Comparison of ENCODE assay signal across 9 cellular contexts in the genomic region with DNA sequence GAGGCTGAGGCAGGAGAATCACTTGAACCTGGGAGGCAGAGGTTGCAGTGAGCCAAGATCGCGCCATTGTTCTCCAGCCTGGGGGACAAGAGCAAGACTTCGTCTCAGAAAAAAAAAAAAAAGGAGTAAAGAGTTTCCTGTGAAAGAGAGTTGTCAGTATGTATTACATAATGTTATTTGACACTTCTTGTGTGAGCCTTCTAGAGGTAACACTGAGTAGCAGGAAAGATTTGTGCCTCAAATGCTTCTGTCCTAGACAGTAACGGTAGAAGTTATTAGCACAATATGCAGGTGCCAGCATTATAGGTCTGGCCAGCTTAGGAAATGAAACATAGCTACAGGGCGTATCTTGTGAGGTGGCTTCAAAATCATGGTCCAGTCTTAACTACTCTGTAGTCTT.
DNase-seq lines count a peak whose midpoint lies in the region; ATAC-seq, FAIRE-seq and TF ChIP-seq lines count a peak whose summit lies in the region.
"Had no signal": no experiment of that assay in that cellular context is flagged by ENCODE, and none has a peak within 500 bp of the region (broad histone marks: within the 10 kb centered on the region; RNA-seq: fewer than 3 reads in every experiment).

No MANE protein-coding gene starts in this region.

- POLR2A ChIA-PET in HEK293 (lab: Yijun Ruan, JAX): interaction anchor here (0.6 kb wide), 1 partner anchor 67 kb away, joined by 3 read pairs; no protein-coding TSS in a partner anchor

- H3K4me1 ChIP-seq in HEK293 (ENCODE audit: control insufficient read depth, insufficient read depth, low read length): peaks cover 16% of the 10 kb centered on the region

- H3K4me3 Mint-ChIP-seq in memory B cell: no peak overlapping the region

- no peaks in the 10 kb centered on the region for H3K9me3 ChIP-seq in HEK293 (ENCODE audit: control insufficient read depth, insufficient read depth, low read depth, low read length)

- DNase-seq in D721Med (ENCODE audit: insufficient read length, low spot score): no peak
- DNase-seq in amniotic epithelial cell (ENCODE audit: low read depth): peak; percentile 48
- no peak for DNase-seq in memory B cell (ENCODE audit: low spot score in 2 of 2)
- no peak for DNase-seq in DMS153 treated with DMSO at 0.1 percent for 48 hours (lab: John Stamatoyannopoulos, UW; ENCODE audit: unreplicated experiment)
- DNase-seq: IMR-90, NCI-H526 treated with DMSO at 0.1 percent for 48 hours had no signal

- TF ChIP-seq CTCF in D721Med (IDR thresholded peaks at IDR 0.05; ENCODE audit: insufficient read depth, missing control alignments) (peak; percentile 33), HEK293 (tag by site-specific recombination; IDR thresholded peaks at IDR 0.05) (no peak)

- no peak for FAIRE-seq in D721Med (lab: Jason Lieb, UNC)

- CTCF ChIA-PET in HEK293 (lab: Yijun Ruan, JAX): interaction anchor here (0.6 kb wide), 1 partner anchor 16 kb away, joined by 4 read pairs; no protein-coding TSS in a partner anchor

- H3K36me3 Mint-ChIP-seq in memory B cell: peaks cover 9% of the 10 kb centered on the region

- peak overlapping the region; percentile 17; the same call in 1 of the 2 replicates for H3K27ac ChIP-seq in HEK293 (ENCODE audit: extremely low read depth, low read depth, low read length)

- H3K9me3 Mint-ChIP-seq in memory B cell: no peaks in the 10 kb centered on the region

- no peaks in the 10 kb centered on the region for H3K27me3 Mint-ChIP-seq in memory B cell

- ATAC-seq in memory B cell (ENCODE audit: low read depth): peak; percentile 78
- no peak for ATAC-seq in HG03354 (IDR thresholded peaks at IDR 0.05; ENCODE audit: poor library complexity, severe bottlenecking, unreplicated experiment)
- ATAC-seq in HG02840 (IDR thresholded peaks at IDR 0.05; ENCODE audit: low FRiP score, unreplicated experiment): no peak

- H3K4me1 Mint-ChIP-seq in memory B cell: peaks cover 17% of the 10 kb centered on the region

- no peak overlapping the region for H3K4me3 ChIP-seq in HEK293 (ENCODE audit: low read depth, low read length)

- no peak overlapping the region for H3K27ac Mint-ChIP-seq in memory B cell

- H3K36me3 ChIP-seq in HEK293 (ENCODE audit: control insufficient read depth in 2 of 2, insufficient read depth in 1 of 2, low read length in 2 of 2): peaks cover 3 to 38% of the 10 kb centered on the region in 2 experiments; a peak in 2 of 3 replicates

TF ChIP-seq in HEK293, 187 proteins besides CTCF, POLR2A, EP300 and RAD21 (continues in another document):
- TF ChIP-seq ZNF341 (tag by site-specific recombination; IDR thresholded peaks at IDR 0.05; ENCODE audit: low read depth) (no peak), ZNF558 (tag by site-specific recombination; IDR thresholded peaks at IDR 0.05) (0 out of 2 replicates have a peak, but pooled peaks have one; percentile 14), GLIS1 (tag by site-specific recombination; IDR thresholded peaks at IDR 0.05) (peak; percentile 40), ZBTB17 (tag by site-specific recombination; IDR thresholded peaks at IDR 0.05) (peak; percentile 40; the same call in 1 of the 2 replicates), ZNF169 (tag by site-specific recombination; IDR thresholded peaks at IDR 0.05) (no peak), ZNF155 (tag by site-specific recombination; IDR thresholded peaks at IDR 0.05) (no peak), KLF10 (tag by site-specific recombination; IDR thresholded peaks at IDR 0.05) (no peak), SP3 (tag by site-specific recombination; IDR thresholded peaks at IDR 0.05) (no peak), ZNF629 (tag by site-specific recombination; IDR thresholded peaks at IDR 0.05) (peak; percentile 67)
- TF ChIP-seq, protein P1, sequence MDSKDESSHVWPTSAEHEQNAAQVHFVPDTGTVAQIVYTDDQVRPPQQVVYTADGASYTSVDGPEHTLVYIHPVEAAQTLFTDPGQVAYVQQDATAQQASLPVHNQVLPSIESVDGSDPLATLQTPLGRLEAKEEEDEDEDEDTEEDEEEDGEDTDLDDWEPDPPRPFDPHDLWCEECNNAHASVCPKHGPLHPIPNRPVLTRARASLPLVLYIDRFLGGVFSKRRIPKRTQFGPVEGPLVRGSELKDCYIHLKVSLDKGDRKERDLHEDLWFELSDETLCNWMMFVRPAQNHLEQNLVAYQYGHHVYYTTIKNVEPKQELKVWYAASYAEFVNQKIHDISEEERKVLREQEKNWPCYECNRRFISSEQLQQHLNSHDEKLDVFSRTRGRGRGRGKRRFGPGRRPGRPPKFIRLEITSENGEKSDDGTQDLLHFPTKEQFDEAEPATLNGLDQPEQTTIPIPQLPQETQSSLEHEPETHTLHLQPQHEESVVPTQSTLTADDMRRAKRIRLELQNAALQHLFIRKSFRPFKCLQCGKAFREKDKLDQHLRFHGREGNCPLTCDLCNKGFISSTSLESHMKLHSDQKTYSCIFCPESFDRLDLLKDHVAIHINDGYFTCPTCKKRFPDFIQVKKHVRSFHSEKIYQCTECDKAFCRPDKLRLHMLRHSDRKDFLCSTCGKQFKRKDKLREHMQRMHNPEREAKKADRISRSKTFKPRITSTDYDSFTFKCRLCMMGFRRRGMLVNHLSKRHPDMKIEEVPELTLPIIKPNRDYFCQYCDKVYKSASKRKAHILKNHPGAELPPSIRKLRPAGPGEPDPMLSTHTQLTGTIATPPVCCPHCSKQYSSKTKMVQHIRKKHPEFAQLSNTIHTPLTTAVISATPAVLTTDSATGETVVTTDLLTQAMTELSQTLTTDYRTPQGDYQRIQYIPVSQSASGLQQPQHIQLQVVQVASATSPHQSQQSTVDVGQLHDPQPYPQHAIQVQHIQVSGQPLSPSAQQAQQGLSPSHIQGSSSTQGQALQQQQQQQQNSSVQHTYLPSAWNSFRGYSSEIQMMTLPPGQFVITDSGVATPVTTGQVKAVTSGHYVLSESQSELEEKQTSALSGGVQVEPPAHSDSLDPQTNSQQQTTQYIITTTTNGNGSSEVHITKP (tag by site-specific recombination; IDR thresholded peaks at IDR 0.05): peak; percentile 96
- TF ChIP-seq, protein P2, sequence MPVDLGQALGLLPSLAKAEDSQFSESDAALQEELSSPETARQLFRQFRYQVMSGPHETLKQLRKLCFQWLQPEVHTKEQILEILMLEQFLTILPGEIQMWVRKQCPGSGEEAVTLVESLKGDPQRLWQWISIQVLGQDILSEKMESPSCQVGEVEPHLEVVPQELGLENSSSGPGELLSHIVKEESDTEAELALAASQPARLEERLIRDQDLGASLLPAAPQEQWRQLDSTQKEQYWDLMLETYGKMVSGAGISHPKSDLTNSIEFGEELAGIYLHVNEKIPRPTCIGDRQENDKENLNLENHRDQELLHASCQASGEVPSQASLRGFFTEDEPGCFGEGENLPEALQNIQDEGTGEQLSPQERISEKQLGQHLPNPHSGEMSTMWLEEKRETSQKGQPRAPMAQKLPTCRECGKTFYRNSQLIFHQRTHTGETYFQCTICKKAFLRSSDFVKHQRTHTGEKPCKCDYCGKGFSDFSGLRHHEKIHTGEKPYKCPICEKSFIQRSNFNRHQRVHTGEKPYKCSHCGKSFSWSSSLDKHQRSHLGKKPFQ (tag by site-specific recombination; IDR thresholded peaks at IDR 0.05): peak; percentile 62; the same call in 1 of the 2 replicates
- TF ChIP-seq, protein P3, sequence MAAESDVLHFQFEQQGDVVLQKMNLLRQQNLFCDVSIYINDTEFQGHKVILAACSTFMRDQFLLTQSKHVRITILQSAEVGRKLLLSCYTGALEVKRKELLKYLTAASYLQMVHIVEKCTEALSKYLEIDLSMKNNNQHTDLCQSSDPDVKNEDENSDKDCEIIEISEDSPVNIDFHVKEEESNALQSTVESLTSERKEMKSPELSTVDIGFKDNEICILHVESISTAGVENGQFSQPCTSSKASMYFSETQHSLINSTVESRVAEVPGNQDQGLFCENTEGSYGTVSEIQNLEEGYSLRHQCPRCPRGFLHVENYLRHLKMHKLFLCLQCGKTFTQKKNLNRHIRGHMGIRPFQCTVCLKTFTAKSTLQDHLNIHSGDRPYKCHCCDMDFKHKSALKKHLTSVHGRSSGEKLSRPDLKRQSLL (tag by site-specific recombination; IDR thresholded peaks at IDR 0.05): no peak
- TF ChIP-seq, protein P4, sequence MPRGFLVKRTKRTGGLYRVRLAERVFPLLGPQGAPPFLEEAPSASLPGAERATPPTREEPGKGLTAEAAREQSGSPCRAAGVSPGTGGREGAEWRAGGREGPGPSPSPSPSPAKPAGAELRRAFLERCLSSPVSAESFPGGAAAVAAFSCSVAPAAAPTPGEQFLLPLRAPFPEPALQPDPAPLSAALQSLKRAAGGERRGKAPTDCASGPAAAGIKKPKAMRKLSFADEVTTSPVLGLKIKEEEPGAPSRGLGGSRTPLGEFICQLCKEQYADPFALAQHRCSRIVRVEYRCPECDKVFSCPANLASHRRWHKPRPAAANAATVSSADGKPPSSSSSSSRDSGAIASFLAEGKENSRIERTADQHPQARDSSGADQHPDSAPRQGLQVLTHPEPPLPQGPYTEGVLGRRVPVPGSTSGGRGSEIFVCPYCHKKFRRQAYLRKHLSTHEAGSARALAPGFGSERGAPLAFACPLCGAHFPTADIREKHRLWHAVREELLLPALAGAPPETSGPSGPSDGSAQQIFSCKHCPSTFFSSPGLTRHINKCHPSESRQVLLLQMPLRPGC (tag by site-specific recombination; IDR thresholded peaks at IDR 0.05): no peak
- TF ChIP-seq, protein P5, sequence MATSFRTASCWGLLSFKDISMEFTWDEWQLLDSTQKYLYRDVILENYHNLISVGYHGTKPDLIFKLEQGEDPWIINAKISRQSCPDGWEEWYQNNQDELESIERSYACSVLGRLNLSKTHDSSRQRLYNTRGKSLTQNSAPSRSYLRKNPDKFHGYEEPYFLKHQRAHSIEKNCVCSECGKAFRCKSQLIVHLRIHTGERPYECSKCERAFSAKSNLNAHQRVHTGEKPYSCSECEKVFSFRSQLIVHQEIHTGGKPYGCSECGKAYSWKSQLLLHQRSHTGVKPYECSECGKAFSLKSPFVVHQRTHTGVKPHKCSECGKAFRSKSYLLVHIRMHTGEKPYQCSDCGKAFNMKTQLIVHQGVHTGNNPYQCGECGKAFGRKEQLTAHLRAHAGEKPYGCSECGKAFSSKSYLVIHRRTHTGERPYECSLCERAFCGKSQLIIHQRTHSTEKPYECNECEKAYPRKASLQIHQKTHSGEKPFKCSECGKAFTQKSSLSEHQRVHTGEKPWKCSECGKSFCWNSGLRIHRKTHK (tag by site-specific recombination; IDR thresholded peaks at IDR 0.05): no peak
